ENCODE assay signal across 7 cellular contexts in the genomic region with DNA sequence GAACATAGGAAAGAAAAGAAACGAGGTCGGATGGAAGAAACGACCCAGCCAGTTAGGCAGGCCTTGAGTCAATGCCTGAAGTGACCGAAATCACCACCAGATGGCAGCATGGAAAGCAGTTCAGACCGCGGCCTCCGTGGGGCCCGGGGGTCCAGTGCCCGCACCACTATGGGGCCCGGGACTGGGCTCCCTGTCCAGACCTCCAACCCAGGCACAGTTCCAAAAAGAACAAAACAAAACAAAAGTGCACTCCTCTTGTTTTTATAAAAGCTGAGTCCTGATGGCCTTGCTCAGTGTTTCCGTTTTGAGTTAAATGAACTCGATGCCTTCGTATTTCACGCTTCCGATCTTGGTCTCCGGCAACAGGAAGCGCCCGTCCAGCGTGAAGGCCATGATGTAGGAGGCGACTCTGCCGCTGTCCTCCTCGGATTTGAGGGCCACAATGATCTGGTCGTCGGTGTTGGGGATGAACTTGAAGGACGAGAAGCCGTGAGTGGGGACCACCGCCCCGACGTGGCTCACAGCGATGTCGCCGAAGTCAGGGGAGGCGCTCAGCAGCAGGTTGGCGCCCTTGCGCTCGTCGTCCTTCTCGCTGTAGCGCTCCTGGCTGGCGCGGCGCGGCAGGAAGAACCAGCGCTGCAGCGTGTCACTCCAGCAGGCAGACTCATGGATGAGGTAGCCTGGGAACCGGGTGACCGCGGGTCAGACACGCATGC. TPM values are rescaled to one million over a fixed set of nuclear protein-coding genes. Genes with fewer than 3 reads are reported as not detected.
A peak's percentile ranks its signal among the peaks of the same experiment; 100 is the strongest.
DNase-seq lines count a peak whose midpoint lies in the region; ATAC-seq and TF ChIP-seq lines count a peak whose summit lies in the region.

No MANE protein-coding gene starts in this region.

- H3K9ac ChIP-seq in OCI-LY3 (ENCODE audit: low read length), result no peak overlapping the region

- intact Hi-C loops in posterior vena cava (cut with DNase I), result no loop called here

- peak; percentile 82 for DNase-seq in activated effector memory CD4-positive, alpha-beta T cell treated with anti-CD3 and anti-CD28 coated beads, Interleukin-2, amount 50 U/mL, for 16 hours
- DNase-seq in glomerular visceral epithelial cell (ENCODE audit: extremely low spot score) (peak; percentile 32), posterior vena cava (ENCODE audit: low spot score) (peak; percentile 78), SK-N-DZ (ENCODE audit: low spot score) (no peak)

- ATAC-seq in HG03045 (IDR thresholded peaks at IDR 0.05; ENCODE audit: unreplicated experiment), result no peak

- no peak overlapping the region for H3K27ac ChIP-seq in OCI-LY3 (ENCODE audit: low read length)

- peaks cover 39% of the 10 kb centered on the region for H3K36me3 ChIP-seq in OCI-LY3 (replicated peaks; ENCODE audit: low read depth, low read length)

- TF ChIP-seq CTCF in GM12874 (IDR thresholded peaks at IDR 0.05; ENCODE audit: insufficient read depth, low read depth, low read length) (peak; percentile 75), OCI-LY3 (IDR thresholded peaks at IDR 0.05; ENCODE audit: low read depth, low read length) (peak; percentile 64)

- H3K27me3 ChIP-seq in OCI-LY3 (ENCODE audit: low read depth, low read length), result no peaks in the 10 kb centered on the region

- 0 out of 2 replicates have a peak, but pooled peaks cover under 1% of the 10 kb centered on the region for H4K20me1 ChIP-seq in OCI-LY3 (ENCODE audit: insufficient read depth, low read length)

- H3K9me3 ChIP-seq in OCI-LY3 (ENCODE audit: insufficient read depth, low read length), result no peaks in the 10 kb centered on the region

- no peak overlapping the region for H2AFZ ChIP-seq in OCI-LY3 (ENCODE audit: low read depth, low read length)

- no peaks in the 10 kb centered on the region for H3K4me1 ChIP-seq in OCI-LY3 (ENCODE audit: low read length)

- H3K79me2 ChIP-seq in OCI-LY3 (ENCODE audit: low read length), result no peaks in the 10 kb centered on the region

- no peak overlapping the region for H3K4me3 ChIP-seq in OCI-LY3 (ENCODE audit: low read length)

- H3K4me2 ChIP-seq in OCI-LY3 (ENCODE audit: low read length), result no peak overlapping the region

RNA-seq across cellular contexts. Expression of gene LGALS3BP, which starts 13.7 kb away (rescaled TPM):
- total RNA-seq in posterior vena cava, result 100 to 1,000 TPM; 103 to 163 TPM
- 32.5 and 46.0 TPM in 2 replicates for polyA plus RNA-seq in SK-N-DZ (2014; cell fraction: cytosol; rRNA removed)
- polyA plus RNA-seq in SK-N-DZ (2014; cell fraction: nucleus; rRNA removed), result 37.6 and 66.3 TPM in 2 replicates

RNA-seq across cellular contexts. Expression of gene CANT1, which starts 16.2 kb away (rescaled TPM):
- 10 to 100 TPM; 29.5 to 34.7 TPM for total RNA-seq in posterior vena cava
- polyA plus RNA-seq in SK-N-DZ (2014; cell fraction: cytosol; rRNA removed), result 37.9 and 56.5 TPM in 2 replicates
- 15.8 and 20.8 TPM in 2 replicates for polyA plus RNA-seq in SK-N-DZ (2014; cell fraction: nucleus; rRNA removed)

RNA-seq across cellular contexts. Expression of gene C1QTNF1, which starts 30.6 kb away (rescaled TPM):
- total RNA-seq in posterior vena cava, result 100 to 1,000 TPM; 172 to 261 TPM
- 0.12 TPM in 1 of 2 replicates, not detected in the other for polyA plus RNA-seq in SK-N-DZ (2014; cell fraction: cytosol; rRNA removed)
- not detected in 2 replicates for polyA plus RNA-seq in SK-N-DZ (2014; cell fraction: nucleus; rRNA removed)
